ENCODE assay signal across 12 cellular contexts in genomic region chr14:68687746-68688145, GRCh38.
DNase-seq lines count a peak whose midpoint lies in the region; ATAC-seq and TF ChIP-seq lines count a peak whose summit lies in the region.
"Had no signal": no experiment of that assay in that cellular context is flagged by ENCODE, and none has a peak within 500 bp of the region (broad histone marks: within the 10 kb centered on the region; RNA-seq: fewer than 3 reads in every experiment).

No MANE protein-coding gene starts in this region.

- H3K27me3 ChIP-seq in CD4-positive, alpha-beta T cell (ENCODE audit: control insufficient read depth, insufficient read depth, low read length): no peaks in the 10 kb centered on the region
- no peaks in the 10 kb centered on the region for H3K27me3 ChIP-seq in Peyer's patch

- no peak for DNase-seq in CD4-positive, alpha-beta T cell
- DNase-seq in LoVo (ENCODE audit: low spot score): peak; percentile 75
- peak; percentile 73 for DNase-seq in choroid plexus epithelial cell (ENCODE audit: low read depth)
- DNase-seq in nephron progenitor cell: no peak
- no peak for DNase-seq in NCI-H510A (lab: John Stamatoyannopoulos, UW)
- DNase-seq in Peyer's patch: no peak
- no peak for DNase-seq in DMS79 (lab: John Stamatoyannopoulos, UW)
- DNase-seq: DND-41, natural killer cell, NCI-H524 had no signal

- no peak for TF ChIP-seq CTCF in CD4-positive, alpha-beta T cell (IDR thresholded peaks at IDR 0.05)
- TF ChIP-seq CTCF in choroid plexus epithelial cell (conservative IDR thresholded peaks at IDR 0.05; ENCODE audit: low read depth, low read length): no peak
- no peak for TF ChIP-seq CTCF in nephron progenitor cell (IDR thresholded peaks at IDR 0.05)
- no peak for TF ChIP-seq CTCF in Peyer's patch (IDR thresholded peaks at IDR 0.05)

- TF ChIP-seq POLR2A in Peyer's patch (IDR thresholded peaks at IDR 0.05): no peak

- H3K4me3 ChIP-seq in choroid plexus epithelial cell (ENCODE audit: low read depth, low read length): no peak overlapping the region
- H3K4me3 ChIP-seq in Peyer's patch: no peak overlapping the region

- POLR2A ChIA-PET in CD4-positive, alpha-beta T cell (lab: Charles Lee): interaction anchor here (0.6 to 1.4 kb wide), 2 partner anchors 92 to 93 kb away, joined by 3 read pairs; no protein-coding TSS in a partner anchor

- H3K4me3 Mint-ChIP-seq in CD4-positive, alpha-beta T cell: no peak overlapping the region
- peak overlapping the region; percentile 32 for H3K4me3 Mint-ChIP-seq in nephron progenitor cell
- H3K4me3 Mint-ChIP-seq: natural killer cell had no signal

- no peak for ATAC-seq in CD4-positive, alpha-beta T cell (ENCODE audit: poor library complexity)
- ATAC-seq in HG03442 (IDR thresholded peaks at IDR 0.05; ENCODE audit: unreplicated experiment): no peak
- ATAC-seq: natural killer cell had no signal

- intact Hi-C loops in CD4-positive, alpha-beta T cell (cut with DNase I, micrococcal nuclease): loop anchor here (5.0 to 10.0 kb wide), 4 partner anchors 63 to 423 kb away; no protein-coding TSS in a partner anchor

- H3K9me3 ChIP-seq in CD4-positive, alpha-beta T cell (ENCODE audit: control insufficient read depth, low read length): no peaks in the 10 kb centered on the region
- no peaks in the 10 kb centered on the region for H3K9me3 ChIP-seq in Peyer's patch

- peak overlapping the region; percentile 42 for H3K27ac Mint-ChIP-seq in CD4-positive, alpha-beta T cell
- H3K27ac Mint-ChIP-seq in nephron progenitor cell: peak overlapping the region; percentile 85

- H3K4me1 Mint-ChIP-seq in CD4-positive, alpha-beta T cell (ENCODE audit: low read depth): peaks cover 54% of the 10 kb centered on the region
- H3K4me1 Mint-ChIP-seq in nephron progenitor cell: peaks cover 100% of the 10 kb centered on the region

- no peaks in the 10 kb centered on the region for H3K36me3 ChIP-seq in Peyer's patch

- peaks cover 0 to 29% (median 24%) of the 10 kb centered on the region in 4 donors for H3K4me1 ChIP-seq in Peyer's patch

- H3K27ac ChIP-seq in CD4-positive, alpha-beta T cell (ENCODE audit: low read depth, low read length): no peak overlapping the region
- H3K27ac ChIP-seq in Peyer's patch: no peak overlapping the region

- H3K9me3 Mint-ChIP-seq in CD4-positive, alpha-beta T cell: no peaks in the 10 kb centered on the region
- peaks cover 19% of the 10 kb centered on the region for H3K9me3 Mint-ChIP-seq in nephron progenitor cell
- H3K9me3 Mint-ChIP-seq: IgD-negative memory B cell, natural killer cell had no signal

- H3K27me3 Mint-ChIP-seq in CD4-positive, alpha-beta T cell: no peaks in the 10 kb centered on the region
- H3K27me3 Mint-ChIP-seq in nephron progenitor cell (ENCODE audit: low read depth, poor library complexity): peaks cover 7% of the 10 kb centered on the region
- H3K27me3 Mint-ChIP-seq: IgD-negative memory B cell had no signal

- H3K36me3 Mint-ChIP-seq in CD4-positive, alpha-beta T cell (ENCODE audit: low read depth): no peaks in the 10 kb centered on the region
- peaks cover 14% of the 10 kb centered on the region for H3K36me3 Mint-ChIP-seq in nephron progenitor cell (ENCODE audit: low read depth)
- H3K36me3 Mint-ChIP-seq: natural killer cell had no signal

- CTCF ChIA-PET in CD4-positive, alpha-beta T cell (lab: Charles Lee): no interaction called here

Comparison
In these comparisons a context has a peak if more than half of its experiments do, and no peak if none do; other contexts are left out.
1. DNase-seq: peak in LoVo (single experiment) and choroid plexus epithelial cell (single experiment); none in CD4-positive, alpha-beta T cell (0 of 10), nephron progenitor cell (single experiment), NCI-H510A (single experiment), Peyer's patch (0 of 3) and DMS79 (single experiment).